ENCODE assay signal across 29 cellular contexts in the genomic region with DNA sequence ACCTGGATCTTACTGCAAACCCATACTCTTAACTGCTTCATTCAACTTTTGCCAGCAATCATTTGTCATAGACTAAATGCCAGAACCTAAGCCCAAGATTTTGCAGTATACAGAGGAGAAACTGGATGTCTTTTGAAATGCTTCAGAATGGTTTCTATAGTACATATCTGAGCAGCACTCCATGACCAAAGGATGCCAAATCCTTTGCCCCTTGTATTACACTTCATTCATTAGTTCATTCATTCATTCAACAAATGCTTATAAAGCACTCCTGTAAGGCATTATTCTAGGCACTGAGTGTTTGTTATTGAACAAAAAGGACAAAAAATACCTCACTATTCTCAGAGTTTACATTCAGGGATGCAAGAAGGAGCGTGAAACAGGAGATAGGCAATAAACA.
"Had no signal": no experiment of that assay in that cellular context is flagged by ENCODE, and none has a peak within 500 bp of the region (broad histone marks: within the 10 kb centered on the region; RNA-seq: fewer than 3 reads in every experiment).

No MANE protein-coding gene starts in this region.

- ATAC-seq: effector memory CD8-positive, alpha-beta T cell; esophagus mucosa; foreskin keratinocyte; gastrocnemius medialis; gastroesophageal sphincter; heart left ventricle; heart right ventricle had no signal

- H3K9me3 Mint-ChIP-seq: effector memory CD8-positive, alpha-beta T cell; endodermal cell had no signal

- DNase-seq: colonic mucosa; cortex of kidney; dermis blood vessel endothelial cell; dorsolateral prefrontal cortex; effector CD4-positive, alpha-beta T cell; effector CD8-positive, alpha-beta T cell; effector memory CD4-positive, alpha-beta T cell; effector memory CD8-positive, alpha-beta T cell; endodermal cell; erythroblast; esophagus squamous epithelium; foreskin fibroblast; foreskin keratinocyte; foreskin melanocyte; gastrocnemius medialis; glutamatergic neuron; head of caudate nucleus; heart left ventricle; heart right ventricle; hippocampal formation had no signal

- H3K27me3 ChIP-seq: colonic mucosa, esophagus muscularis mucosa, esophagus squamous epithelium, gastrocnemius medialis, gastroesophageal sphincter, heart left ventricle, heart right ventricle had no signal

- H3K36me3 ChIP-seq: colonic mucosa, esophagus muscularis mucosa, esophagus squamous epithelium, gastrocnemius medialis, gastroesophageal sphincter, heart left ventricle, heart right ventricle had no signal

- H3K4me3 ChIP-seq: colonic mucosa, coronary artery, dorsolateral prefrontal cortex, esophagus muscularis mucosa, esophagus squamous epithelium, gastrocnemius medialis, gastroesophageal sphincter, heart left ventricle, heart right ventricle, hepatocyte had no signal

- H3K27ac ChIP-seq: colonic mucosa, coronary artery, dorsolateral prefrontal cortex, epithelial cell of prostate, esophagus muscularis mucosa, esophagus squamous epithelium, foreskin keratinocyte, gastrocnemius medialis, gastroesophageal sphincter, heart left ventricle, heart right ventricle, hepatocyte had no signal

- H3K27ac Mint-ChIP-seq: effector memory CD8-positive, alpha-beta T cell; endodermal cell had no signal

- H3K4me3 Mint-ChIP-seq: effector memory CD8-positive, alpha-beta T cell; endodermal cell had no signal

- H3K4me1 Mint-ChIP-seq: endodermal cell had no signal

- H3K4me1 ChIP-seq: colonic mucosa, foreskin keratinocyte had no signal

- H3K9me3 ChIP-seq: colonic mucosa, esophagus muscularis mucosa, esophagus squamous epithelium, gastrocnemius medialis, gastroesophageal sphincter, heart left ventricle, heart right ventricle had no signal

- H3K4me2 ChIP-seq: hepatocyte had no signal

- H2AFZ ChIP-seq: hepatocyte had no signal

- FAIRE-seq: endometrium, endothelial cell of umbilical vein, frontal cortex had no signal

- H3K79me2 ChIP-seq: hepatocyte had no signal
